In genomic region chr4:111807556-111807955, GRCh38 we compare ENCODE assay signal across 19 cellular contexts.
DNase-seq lines count a peak whose midpoint lies in the region; FAIRE-seq and TF ChIP-seq lines count a peak whose summit lies in the region.
"Had no signal": no experiment of that assay in that cellular context is flagged by ENCODE, and none has a peak within 500 bp of the region (broad histone marks: within the 10 kb centered on the region; RNA-seq: fewer than 3 reads in every experiment).

No MANE protein-coding gene starts in this region.

- no peak overlapping the region for H3K9ac ChIP-seq in endothelial cell of umbilical vein (replicated peaks; ENCODE audit: extremely low read depth, insufficient read depth, low read length)

- no peaks in the 10 kb centered on the region for H3K4me1 ChIP-seq in endothelial cell of umbilical vein (ENCODE audit: control insufficient read depth, extremely low read depth, insufficient read depth, low read length)

- peaks cover 26% of the 10 kb centered on the region for H3K4me1 Mint-ChIP-seq in nephron progenitor cell
- H3K4me1 Mint-ChIP-seq: CD4-positive, alpha-beta memory T cell had no signal

- TF ChIP-seq CTCF in endothelial cell of umbilical vein (IDR thresholded peaks at IDR 0.05; ENCODE audit: extremely low read depth in 1 of 2, insufficient read depth in 1 of 2, low read depth in 1 of 2, low read length in 2 of 2) (no peak), nephron progenitor cell (IDR thresholded peaks at IDR 0.05) (no peak)

- dilution Hi-C loops in endothelial cell of umbilical vein (cut with MboI; ENCODE audit: extremely low pct_ligation_motif_present, low sequenced_read_pairs): no loop called here

- no peak for FAIRE-seq in endothelial cell of umbilical vein (lab: Jason Lieb, UNC)
- no peak for FAIRE-seq in urothelium cell line (lab: Jason Lieb, UNC)
- FAIRE-seq: GM12891, GM18507, H1 had no signal

- no peaks in the 10 kb centered on the region for H3K27me3 ChIP-seq in endothelial cell of umbilical vein (ENCODE audit: control insufficient read depth in 2 of 2, insufficient read depth in 2 of 2, low read length in 2 of 2)

- no peaks in the 10 kb centered on the region for H3K79me2 ChIP-seq in endothelial cell of umbilical vein (ENCODE audit: control insufficient read depth, insufficient read depth, low read length)

- TF ChIP-seq POLR2A in endothelial cell of umbilical vein (IDR thresholded peaks at IDR 0.05; ENCODE audit: low read depth, low read length): no peak

- DNase-seq in NCI-H187 treated with DMSO at 0.1 percent for 48 hours (lab: John Stamatoyannopoulos, UW): peak; percentile 25
- DNase-seq in NCI-H524 (lab: John Stamatoyannopoulos, UW): peak; percentile 49 to 81
- no peak for DNase-seq in endothelial cell of umbilical vein (ENCODE audit: low read depth, low spot score)
- no peak for DNase-seq in nephron progenitor cell
- no peak for DNase-seq in iPS-NIHi7 (ENCODE audit: extremely low spot score)
- no peak for DNase-seq in H4 (ENCODE audit: low spot score)
- DNase-seq in urothelium cell line (ENCODE audit: low spot score): no peak
- DNase-seq in inferior parietal cortex (ENCODE audit: extremely low spot score): no peak
- DNase-seq: C1 segment of cervical spinal cord; Calu3; CD4-positive, alpha-beta memory T cell; COR-L47; DMS53; DMS79 treated with DMSO at 0.1 percent for 48 hours; GF-D8; HCEC 1CT had no signal

- H3K4me2 ChIP-seq in endothelial cell of umbilical vein (ENCODE audit: insufficient read depth, low read length): no peak overlapping the region

- H3K27ac ChIP-seq in endothelial cell of umbilical vein (ENCODE audit: insufficient read depth, low read depth, low read length): no peak overlapping the region

- H3K27ac Mint-ChIP-seq in nephron progenitor cell: peak overlapping the region; percentile 33
- H3K27ac Mint-ChIP-seq: CD4-positive, alpha-beta memory T cell had no signal

- H4K20me1 ChIP-seq in endothelial cell of umbilical vein (replicated peaks; ENCODE audit: control insufficient read depth, extremely low read depth, insufficient read depth, low read length): no peaks in the 10 kb centered on the region

- no peaks in the 10 kb centered on the region for H3K36me3 ChIP-seq in endothelial cell of umbilical vein (ENCODE audit: control insufficient read depth in 2 of 2, extremely low read depth in 1 of 2, insufficient read depth in 2 of 2, low read length in 2 of 2)

- H3K4me3 ChIP-seq in endothelial cell of umbilical vein (replicated peaks in 1 of 3; ENCODE audit: insufficient read depth in 1 of 3, low read depth in 1 of 3, low read length in 3 of 3): no peak overlapping the region

- no peak overlapping the region for H2AFZ ChIP-seq in endothelial cell of umbilical vein (ENCODE audit: low read depth, low read length)

- no peaks in the 10 kb centered on the region for H3K27me3 Mint-ChIP-seq in nephron progenitor cell (ENCODE audit: low read depth, poor library complexity)
- H3K27me3 Mint-ChIP-seq: CD4-positive, alpha-beta memory T cell had no signal

- CTCF ChIA-PET in endothelial cell of umbilical vein (lab: Charles Lee): no interaction called here

- no peaks in the 10 kb centered on the region for H3K9me1 ChIP-seq in endothelial cell of umbilical vein (replicated peaks; ENCODE audit: control insufficient read depth, extremely low read depth, insufficient read depth, low read length)

- H3K9me3 ChIP-seq in endothelial cell of umbilical vein (replicated peaks; ENCODE audit: control insufficient read depth, insufficient read depth, low read length): no peaks in the 10 kb centered on the region

- no peaks in the 10 kb centered on the region for H3K36me3 Mint-ChIP-seq in nephron progenitor cell (ENCODE audit: low read depth)
- H3K36me3 Mint-ChIP-seq: CD4-positive, alpha-beta memory T cell had no signal

- POLR2A ChIA-PET in endothelial cell of umbilical vein (lab: Charles Lee): no interaction called here

- H3K4me3 Mint-ChIP-seq in nephron progenitor cell: no peak overlapping the region
- H3K4me3 Mint-ChIP-seq: CD4-positive, alpha-beta memory T cell had no signal

- no TSS peak for BruUV-seq in endothelial cell of umbilical vein (replicated peaks; lab: Mats Ljungman, UMichigan)

- no peaks in the 10 kb centered on the region for H3K9me3 Mint-ChIP-seq in nephron progenitor cell

- intact Hi-C loops in endothelial cell of umbilical vein (cut with micrococcal nuclease): no loop called here

TF ChIP-seq in endothelial cell of umbilical vein, 7 proteins besides CTCF, POLR2A, EP300 and RAD21:
- TF ChIP-seq FOS (IDR thresholded peaks at IDR 0.05; ENCODE audit: borderline replicate concordance, insufficient read depth, low read length): no peak
- peak; percentile 20 for TF ChIP-seq EZH2 (IDR thresholded peaks at IDR 0.05; ENCODE audit: borderline replicate concordance, low read depth, low read length, severe bottlenecking)

Comparison
In these comparisons a context has a peak if more than half of its experiments do, and no peak if none do; other contexts are left out.
1. DNase-seq: peak in NCI-H187 treated with DMSO at 0.1 percent for 48 hours (single experiment) and NCI-H524 (2 of 2); none in endothelial cell of umbilical vein (single experiment), nephron progenitor cell (single experiment), iPS-NIHi7 (single experiment), H4 (single experiment), urothelium cell line (single experiment) and inferior parietal cortex (single experiment).